In the genomic region with DNA sequence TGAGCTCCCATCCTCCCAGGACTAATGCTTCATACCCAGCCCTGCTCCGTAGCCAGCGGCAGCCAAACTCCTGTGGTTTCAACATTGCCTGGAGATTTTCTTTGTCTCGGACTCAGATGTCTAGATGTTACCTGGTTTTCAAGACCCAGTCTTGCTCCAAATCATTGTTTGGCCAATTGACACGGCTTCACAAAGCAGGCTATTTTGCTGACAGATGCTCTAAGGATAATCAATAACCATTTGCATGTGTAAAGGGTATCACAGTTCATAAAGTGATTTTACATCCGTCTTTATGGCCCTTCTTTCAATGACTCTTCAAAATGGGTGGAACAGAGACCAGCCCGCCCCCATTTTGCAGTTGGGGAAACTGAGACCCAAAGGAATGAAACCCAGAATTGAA, we compare ENCODE assay signal across 21 cellular contexts.
"Had no signal": no experiment of that assay in that cellular context is flagged by ENCODE, and none has a peak within 500 bp of the region (broad histone marks: within the 10 kb centered on the region; RNA-seq: fewer than 3 reads in every experiment).

No MANE protein-coding gene starts in this region.

- FAIRE-seq: RCC 7860 had no signal

- ATAC-seq: K562 had no signal

- H3K4me1 ChIP-seq: SJSA1 had no signal

- DNase-seq: Kasumi-1, MM.1S, NCI-H1092 treated with DMSO at 0.1 percent for 48 hours, NCI-H1436, NCI-H1694 treated with DMSO at 0.1 percent for 48 hours, NCI-H1930, NCI-H2081, NCI-H2171 treated with DMSO at 0.1 percent for 48 hours, NCI-H345, NCI-H446 treated with DMSO at 0.1 percent for 48 hours, NCI-H510A treated with DMSO at 0.1 percent for 48 hours, NCI-H526, NCI-H748 treated with DMSO at 0.1 percent for 48 hours, Right ventricle myocardium superior, RPMI8226, SIG-M5 had no signal

- H3K27ac ChIP-seq: KMS-11, SJSA1, SK-N-MC had no signal

- H3K36me3 ChIP-seq: SJSA1 had no signal

- H3K4me2 ChIP-seq: KMS-11 had no signal

- H3K9ac ChIP-seq: KMS-11 had no signal

- H3K4me3 ChIP-seq: K562, SJSA1, SK-N-MC had no signal

- H3K9me3 ChIP-seq: SJSA1 had no signal

- H3K27me3 ChIP-seq: SJSA1 had no signal
